Comparison of ENCODE assay signal across 21 cellular contexts in the genomic region with DNA sequence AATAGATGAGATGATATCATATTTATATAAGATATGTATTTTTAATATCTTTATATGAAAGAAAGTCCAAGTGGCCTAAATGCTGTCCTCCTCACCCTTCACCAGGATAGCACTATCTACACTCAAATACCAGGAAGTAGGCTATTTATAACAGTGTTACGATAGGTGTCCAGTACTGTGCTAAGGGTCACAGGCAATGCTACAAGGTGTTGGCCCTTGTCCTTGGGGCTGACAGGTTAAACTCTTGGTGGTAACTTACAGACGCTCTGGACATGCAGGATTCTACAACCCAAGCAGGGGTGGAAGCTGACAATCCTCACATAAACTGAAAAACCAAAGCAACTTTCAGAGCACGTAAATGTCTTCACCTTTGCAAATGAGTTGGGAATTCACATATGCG. TPM values are rescaled to one million over a fixed set of nuclear protein-coding genes. Genes with fewer than 3 reads are reported as not detected.
DNase-seq lines count a peak whose midpoint lies in the region; ATAC-seq, FAIRE-seq and TF ChIP-seq lines count a peak whose summit lies in the region.
"Had no signal": no experiment of that assay in that cellular context is flagged by ENCODE, and none has a peak within 500 bp of the region (broad histone marks: within the 10 kb centered on the region; RNA-seq: fewer than 3 reads in every experiment).

No MANE protein-coding gene starts in this region.

- TF ChIP-seq RAD21 in liver (IDR thresholded peaks at IDR 0.05) (no peak), HepG2 (CRISPR knock-in tag; IDR thresholded peaks at IDR 0.05) (no peak)

- ATAC-seq in HepG2 (no peak), left ventricle myocardium superior (peak; percentile 91)
- ATAC-seq: CD8-positive, alpha-beta T cell had no signal

- BruUV-seq in HepG2 (replicated peaks; lab: Mats Ljungman, UMichigan), result no TSS peak

- POLR2A ChIA-PET in HepG2 (lab: Yijun Ruan, JAX), result interaction anchor here (1.6 kb wide), 1 partner anchor 22 kb away, joined by 4 read pairs; the partner anchor contains the start of gene NCEH1

- no peaks in the 10 kb centered on the region for H4K20me1 ChIP-seq in HepG2 (ENCODE audit: insufficient read depth, low read length)

- H3K36me3 ChIP-seq in liver (ENCODE audit: control insufficient read depth in 4 of 4, insufficient read depth in 3 of 4, low read depth in 1 of 4, low read length in 3 of 4) (no peaks in the 10 kb centered on the region), HepG2 (replicated peaks in 1 of 2; ENCODE audit: control insufficient read depth in 1 of 2, insufficient read depth in 2 of 2, low read length in 2 of 2) (peaks cover 0 to 1% of the 10 kb centered on the region in 2 experiments; a peak in 1 of 5 replicates), mucosa of rectum (ENCODE audit: control insufficient read depth in 2 of 2, insufficient read depth in 2 of 2, low read length in 2 of 2) (no peaks in the 10 kb centered on the region)
- H3K36me3 ChIP-seq: Peyer's patch had no signal

- no peak overlapping the region for H3K4me3 ChIP-seq in liver (ENCODE audit: low read depth in 1 of 3, low read length in 3 of 3)
- H3K4me3 ChIP-seq in HepG2 (replicated peaks in 1 of 3; ENCODE audit: insufficient read depth in 1 of 3, low read depth in 2 of 3, low read length in 3 of 3), result no peak overlapping the region
- peak overlapping the region in 1 of 2 donors; percentile 10 for H3K4me3 ChIP-seq in mucosa of rectum (ENCODE audit: low read length in 2 of 2)
- H3K4me3 ChIP-seq: GM23248, Peyer's patch had no signal

- TF ChIP-seq EP300 in HepG2 (IDR thresholded peaks at IDR 0.05; ENCODE audit: low read depth in 2 of 2, low read length in 2 of 2) (no peak), HepG2 (CRISPR knock-in tag; IDR thresholded peaks at IDR 0.05; ENCODE audit: borderline replicate concordance) (no peak)

- in situ Hi-C loops in HepG2 (cut with HindIII; ENCODE audit: extremely low pct_ligation_motif_present, low pct_unique_long_range_greater_than_20kb), result no loop called here

- H3K27ac ChIP-seq in liver (ENCODE audit: low read depth in 1 of 2, low read length in 2 of 2) (no peak overlapping the region), HepG2 (ENCODE audit: extremely low read length, insufficient read depth, low read length) (no peak overlapping the region), mucosa of rectum (ENCODE audit: low read depth in 2 of 2, low read length in 2 of 2) (peak overlapping the region; percentile 32 to 71)
- H3K27ac ChIP-seq: GM23248, HL-60 had no signal

- no peak for FAIRE-seq in HepG2 (lab: Jason Lieb, UNC)
- FAIRE-seq: GM12891 had no signal

- intact Hi-C loops in HepG2 (cut with micrococcal nuclease; ENCODE audit: unreplicated experiment), result no loop called here
- intact Hi-C loops in left ventricle myocardium superior (cut with micrococcal nuclease), result no loop called here

- H3K27me3 ChIP-seq in liver (ENCODE audit: control insufficient read depth in 4 of 4, insufficient read depth in 4 of 4, low read length in 3 of 4) (no peaks in the 10 kb centered on the region), HepG2 (ENCODE audit: control insufficient read depth in 1 of 2, insufficient read depth in 2 of 2, low read length in 2 of 2) (no peaks in the 10 kb centered on the region), mucosa of rectum (ENCODE audit: control insufficient read depth in 2 of 2, insufficient read depth in 2 of 2, low read length in 2 of 2) (no peaks in the 10 kb centered on the region)
- H3K27me3 ChIP-seq: Peyer's patch had no signal

- no peak overlapping the region for H2AFZ ChIP-seq in HepG2 (ENCODE audit: low read length)
- H2AFZ ChIP-seq: GM23248 had no signal

- DNase-seq in HepG2 (ENCODE audit: low spot score) (no peak), left ventricle myocardium superior (no peak), cerebellum (ENCODE audit: low spot score) (no peak), NCI-H2081 treated with DMSO at 0.1 percent for 48 hours (lab: John Stamatoyannopoulos, UW) (no peak), SK-N-DZ (ENCODE audit: low spot score) (no peak), DMS 273 treated with DMSO at 0.1 percent for 48 hours (lab: John Stamatoyannopoulos, UW) (no peak)
- DNase-seq: 8988T; CD8-positive, alpha-beta T cell; GF-D8; GM23248; KG1; NCI-H1436 treated with DMSO at 0.1 percent for 48 hours; NCI-H2029 treated with DMSO at 0.1 percent for 48 hours; NCI-H510A; NCI-H82; SIG-M5 had no signal

- TF ChIP-seq POLR2A in HepG2 (IDR thresholded peaks at IDR 0.05; ENCODE audit: insufficient read depth in 1 of 2, low read depth in 2 of 2, low read length in 2 of 2), result no peak

- peaks cover 25% of the 10 kb centered on the region for H3K79me2 ChIP-seq in HepG2 (ENCODE audit: insufficient read depth, low read length)

- no peaks in the 10 kb centered on the region for H3K9me3 ChIP-seq in liver (ENCODE audit: control insufficient read depth in 4 of 4, low read length in 3 of 4)
- H3K9me3 ChIP-seq in HepG2 (ENCODE audit: low read length), result no peaks in the 10 kb centered on the region
- H3K9me3 ChIP-seq in mucosa of rectum (ENCODE audit: control insufficient read depth in 2 of 2, low read length in 2 of 2), result no peaks in the 10 kb centered on the region
- H3K9me3 ChIP-seq: Peyer's patch had no signal

- CTCF ChIA-PET in HepG2 (lab: Yijun Ruan, JAX; ENCODE audit: low intra/inter-chr PET ratio, low total read pairs), result no interaction called here

- no peak overlapping the region for H3K4me2 ChIP-seq in HepG2 (ENCODE audit: low read depth, low read length)

- 71% methylated on average over 4 of the region's 4 CpGs for WGBS in liver
- WGBS in HepG2 (ENCODE audit: low lambda C conversion rate), result 97% methylated on average over 4 of the region's 4 CpGs

- H3K4me1 ChIP-seq in liver (ENCODE audit: control insufficient read depth in 4 of 4, insufficient read depth in 4 of 4, low read length in 3 of 4) (peaks cover 0 to 3% (median 0%) of the 10 kb centered on the region in 4 donors), HepG2 (ENCODE audit: insufficient read depth, low read length) (peaks cover 41% of the 10 kb centered on the region), mucosa of rectum (ENCODE audit: control insufficient read depth in 2 of 2, insufficient read depth in 2 of 2, low read length in 2 of 2) (peaks cover 6 to 21% of the 10 kb centered on the region in 2 donors)

- H3K9ac ChIP-seq in liver (ENCODE audit: low read depth in 1 of 2, low read length in 2 of 2) (no peak overlapping the region), HepG2 (ENCODE audit: insufficient read depth, low read depth, low read length) (no peak overlapping the region), mucosa of rectum (ENCODE audit: low read depth in 1 of 2, low read length in 2 of 2) (peak overlapping the region in 1 of 2 donors; percentile 18)
- H3K9ac ChIP-seq: GM23248 had no signal

- TF ChIP-seq CTCF in liver (IDR thresholded peaks at IDR 0.05; ENCODE audit: low read depth, low read length, missing input control) (no peak), HepG2 (CRISPR knock-in tag; IDR thresholded peaks at IDR 0.05) (no peak)

TF ChIP-seq in liver, 16 proteins besides CTCF, POLR2A, EP300 and RAD21:
- TF ChIP-seq RXRA (IDR thresholded peaks at IDR 0.05) (peak; percentile 13 to 25), YY1 (IDR thresholded peaks at IDR 0.05) (no peak), HNF4A (conservative IDR thresholded peaks at IDR 0.05) (peak; percentile 21 to 33)

TF ChIP-seq in HepG2, 621 proteins besides CTCF, POLR2A, EP300 and RAD21 (continues in another document):
- TF ChIP-seq, protein P1, sequence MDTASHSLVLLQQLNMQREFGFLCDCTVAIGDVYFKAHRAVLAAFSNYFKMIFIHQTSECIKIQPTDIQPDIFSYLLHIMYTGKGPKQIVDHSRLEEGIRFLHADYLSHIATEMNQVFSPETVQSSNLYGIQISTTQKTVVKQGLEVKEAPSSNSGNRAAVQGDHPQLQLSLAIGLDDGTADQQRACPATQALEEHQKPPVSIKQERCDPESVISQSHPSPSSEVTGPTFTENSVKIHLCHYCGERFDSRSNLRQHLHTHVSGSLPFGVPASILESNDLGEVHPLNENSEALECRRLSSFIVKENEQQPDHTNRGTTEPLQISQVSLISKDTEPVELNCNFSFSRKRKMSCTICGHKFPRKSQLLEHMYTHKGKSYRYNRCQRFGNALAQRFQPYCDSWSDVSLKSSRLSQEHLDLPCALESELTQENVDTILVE (CRISPR knock-in tag; IDR thresholded peaks at IDR 0.05), result no peak
- no peak for TF ChIP-seq SMYD3 (CRISPR knock-in tag; IDR thresholded peaks at IDR 0.05)
- TF ChIP-seq PHF21A (CRISPR knock-in tag; IDR thresholded peaks at IDR 0.05), result no peak

RNA-seq across cellular contexts. Expression of gene NCEH1, which starts 22.3 kb away (rescaled TPM):
- total RNA-seq in liver, result 10 to 100 TPM in 1 of 2 donors, 1 to 10 TPM in 1; 2.9 to 32.3 TPM
- 1 to 10 TPM; 1.1 to 2.0 TPM for polyA plus RNA-seq in liver
- total RNA-seq in HepG2 (2016; rRNA removed; fragmentation: Illumina TruSeq; extraction: Trizol), result 7.9 and 12.9 TPM in 2 replicates
- 1.1 and 1.2 TPM in 2 replicates for total RNA-seq in HepG2 (2016; cell fraction: cytosol; rRNA removed; fragmentation: Illumina TruSeq; extraction: Trizol; ENCODE audit: low read depth)
- 9.2 and 11.9 TPM in 2 replicates for total RNA-seq in HepG2 (2016; cell fraction: insoluble cytoplasmic fraction; rRNA removed; fragmentation: Illumina TruSeq; extraction: Trizol)
- 2.6 and 2.7 TPM in 2 replicates for total RNA-seq in HepG2 (2016; cell fraction: membrane; rRNA removed; fragmentation: Illumina TruSeq; extraction: Trizol)
- 13.8 and 15.3 TPM in 2 replicates for total RNA-seq in HepG2 (2016; cell fraction: nucleus; rRNA removed; fragmentation: Illumina TruSeq; extraction: Trizol)
- polyA plus RNA-seq in HepG2 (2011; rRNA removed), result 17.9 and 21.4 TPM in 2 replicates
- 14.9 and 17.6 TPM in 2 replicates for polyA plus RNA-seq in HepG2 (2011; cell fraction: cytosol; rRNA removed)
- polyA plus RNA-seq in HepG2 (2011; cell fraction: nucleus; rRNA removed), result 6.9 and 7.5 TPM in 2 replicates
- polyA plus RNA-seq in HepG2 (2012), result 22.9 and 30.2 TPM in 2 replicates
- polyA plus RNA-seq in HepG2 (2016; cell fraction: cytosol; fragmentation: Illumina TruSeq; extraction: Trizol; ENCODE audit: low read depth), result 0.27 and 0.40 TPM in 2 replicates
- 6.4 and 7.2 TPM in 2 replicates for polyA plus RNA-seq in HepG2 (2016; cell fraction: insoluble cytoplasmic fraction; fragmentation: Illumina TruSeq; extraction: Trizol; ENCODE audit: low read depth)
- polyA plus RNA-seq in HepG2 (2016; cell fraction: membrane; fragmentation: Illumina TruSeq; extraction: Trizol; ENCODE audit: low read depth), result 1.1 and 1.2 TPM in 2 replicates
- polyA plus RNA-seq in HepG2 (2016; cell fraction: nucleus; fragmentation: Illumina TruSeq; extraction: Trizol; ENCODE audit: insufficient read depth, low read depth), result 16.8 and 17.4 TPM in 2 replicates
- polyA minus RNA-seq in HepG2 (2011; rRNA and poly(A)+ RNA removed; ENCODE audit: low replicate concordance), result 52.9 and 64.7 TPM in 2 replicates
- 42.9 and 44.0 TPM in 2 replicates for polyA minus RNA-seq in HepG2 (2011; cell fraction: cytosol; rRNA and poly(A)+ RNA removed)
- 18.9 and 21.8 TPM in 2 replicates for polyA minus RNA-seq in HepG2 (2011; cell fraction: nucleus; rRNA and poly(A)+ RNA removed)
- total RNA-seq in left ventricle myocardium superior, result 63.6 TPM
- total RNA-seq in cerebellum, result 5.1 TPM
- polyA plus RNA-seq in SK-N-DZ (2014; cell fraction: cytosol; rRNA removed), result 1.8 and 2.1 TPM in 2 replicates
- 0.49 and 1.7 TPM in 2 replicates for polyA plus RNA-seq in SK-N-DZ (2014; cell fraction: nucleus; rRNA removed)

Comparison
In these comparisons a context has a peak if more than half of its experiments do, and no peak if none do; other contexts are left out.
1. H3K27ac ChIP-seq: peak in mucosa of rectum (2 of 2); none in liver (0 of 2) and HepG2 (single experiment).